In the genomic region with DNA sequence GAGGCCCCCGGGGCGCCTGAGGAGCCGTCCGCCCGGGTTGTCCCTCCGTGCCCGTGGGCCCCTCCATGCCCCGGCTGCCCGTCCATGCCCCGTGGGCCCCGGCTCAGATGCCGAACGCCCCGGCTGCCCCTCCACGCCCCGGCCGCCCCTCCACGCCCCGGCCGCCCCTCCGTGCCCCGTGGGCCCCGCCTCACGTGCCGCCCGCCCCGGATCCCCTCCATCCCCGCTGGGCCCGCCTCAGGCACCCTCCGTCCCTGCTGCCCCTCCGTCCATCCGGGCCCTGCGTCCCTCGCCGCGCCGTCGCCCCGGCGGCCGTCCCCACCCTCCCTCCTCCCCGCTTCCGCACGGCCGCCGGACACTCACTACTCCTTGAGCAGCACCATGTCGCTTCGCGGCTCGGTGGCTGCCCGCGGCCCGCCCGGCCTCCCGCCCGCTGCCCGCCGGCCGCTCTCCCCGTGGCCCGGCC, we compare ENCODE assay signal across 8 cellular contexts. TPM values are rescaled to one million over a fixed set of nuclear protein-coding genes. Genes with fewer than 3 reads are reported as not detected.
DNase-seq lines count a peak whose midpoint lies in the region; ATAC-seq and TF ChIP-seq lines count a peak whose summit lies in the region.

No MANE protein-coding gene starts in this region.

- TF ChIP-seq CTCF in Panc1 (IDR thresholded peaks at IDR 0.05) (no peak), neural cell (IDR thresholded peaks at IDR 0.05; ENCODE audit: poor library complexity, severe bottlenecking) (no peak)

- H3K9me2 ChIP-seq in neural cell (ENCODE audit: insufficient read depth, low read length) = no peaks in the 10 kb centered on the region

- H3K27ac ChIP-seq in Panc1 (ENCODE audit: low read length) = no peak overlapping the region
- H3K27ac ChIP-seq in epithelial cell of prostate = peak overlapping the region; percentile 70
- peak overlapping the region; percentile 67 for H3K27ac ChIP-seq in neural cell (ENCODE audit: low read length)

- POLR2A ChIA-PET in activated CD4-positive, alpha-beta T cell treated with anti-CD3 and anti-CD28 coated beads for 36 hours (lab: Charles Lee) = interaction anchor here (0.5 kb wide), 1 partner anchor 1145 kb away, joined by 3 read pairs; no protein-coding TSS in a partner anchor
- POLR2A ChIA-PET in Panc1 (lab: Charles Lee) = no interaction called here

- H3F3A ChIP-seq in neural cell (ENCODE audit: insufficient read depth, low read length, poor library complexity, severe bottlenecking) = no peaks in the 10 kb centered on the region

- no peak overlapping the region for H2AFZ ChIP-seq in neural cell (ENCODE audit: low read depth, low read length)

- intact Hi-C loops in activated CD4-positive, alpha-beta T cell treated with anti-CD3 and anti-CD28 coated beads for 36 hours (cut with DNase I, micrococcal nuclease) = loop anchor here (1.0 to 10.0 kb wide), 12 partner anchors 45 to 565 kb away; partner anchors contain the start of genes CRK (in 1 of the 2), INPP5K (in 1 of the 2), RILP (in 1 of the 2) and RPA1 (in 1 of the 2)
- intact Hi-C loops in Panc1 (cut with micrococcal nuclease; ENCODE audit: unreplicated experiment) = no loop called here

- H3K27me3 ChIP-seq in Panc1 (ENCODE audit: control insufficient read depth, insufficient read depth, low read length) = no peaks in the 10 kb centered on the region
- no peaks in the 10 kb centered on the region for H3K27me3 ChIP-seq in neural cell (ENCODE audit: insufficient read depth, low read depth, low read length)

- peak overlapping the region; percentile 81 for H3K4me3 Mint-ChIP-seq in activated CD4-positive, alpha-beta T cell treated with anti-CD3 and anti-CD28 coated beads for 36 hours

- H3K36me3 Mint-ChIP-seq in activated CD4-positive, alpha-beta T cell treated with anti-CD3 and anti-CD28 coated beads for 36 hours (ENCODE audit: low read depth) = peaks cover 3% of the 10 kb centered on the region

- ATAC-seq in activated CD4-positive, alpha-beta T cell treated with anti-CD3 and anti-CD28 coated beads for 36 hours = peak; percentile 27
- ATAC-seq in HG02759 (IDR thresholded peaks at IDR 0.05; ENCODE audit: unreplicated experiment) (peak; percentile 58), Panc1 (peak; percentile 68)

- TF ChIP-seq RAD21 in neural cell (conservative IDR thresholded peaks at IDR 0.05) = no peak

- no TSS peak for BruUV-seq in Panc1 (replicated peaks; lab: Mats Ljungman, UMichigan)

- no peaks in the 10 kb centered on the region for H3K27me3 Mint-ChIP-seq in activated CD4-positive, alpha-beta T cell treated with anti-CD3 and anti-CD28 coated beads for 36 hours

- TF ChIP-seq EP300 in neural cell (conservative IDR thresholded peaks at IDR 0.05; ENCODE audit: poor library complexity, severe bottlenecking) = no peak

- peaks cover 29% of the 10 kb centered on the region for H3K4me1 Mint-ChIP-seq in activated CD4-positive, alpha-beta T cell treated with anti-CD3 and anti-CD28 coated beads for 36 hours

- peaks cover 8% of the 10 kb centered on the region for H4K20me1 ChIP-seq in neural cell (ENCODE audit: insufficient read depth)

- DNase-seq in activated CD4-positive, alpha-beta T cell treated with anti-CD3 and anti-CD28 coated beads for 36 hours = no peak
- DNase-seq in activated CD4-positive, alpha-beta T cell treated with anti-CD3 and anti-CD28 coated beads, Interleukin-2, amount 50 U/mL, for 1 hour = no peak
- DNase-seq in Panc1 (ENCODE audit: low read depth, low spot score) (no peak), epithelial cell of prostate (ENCODE audit: low read depth, low spot score) (no peak), inferior parietal cortex (ENCODE audit: extremely low spot score) (no peak), NCI-H2029 (lab: John Stamatoyannopoulos, UW) (no peak)

- H3K36me3 ChIP-seq in Panc1 (ENCODE audit: control insufficient read depth, insufficient read depth, low read length) = no peaks in the 10 kb centered on the region
- H3K36me3 ChIP-seq in neural cell (ENCODE audit: insufficient read depth, low read length) = no peaks in the 10 kb centered on the region

- peak overlapping the region; percentile 82 for H3K9ac ChIP-seq in neural cell (ENCODE audit: low read length)

- peak overlapping the region; percentile 56 to 64 for H3K4me3 ChIP-seq in Panc1 (ENCODE audit: low read depth in 2 of 2, low read length in 2 of 2)
- H3K4me3 ChIP-seq in neural cell (ENCODE audit: low read length) = peak overlapping the region; percentile 81

- H3K27ac Mint-ChIP-seq in activated CD4-positive, alpha-beta T cell treated with anti-CD3 and anti-CD28 coated beads for 36 hours = no peak overlapping the region

- peaks cover 29% of the 10 kb centered on the region for H3K79me2 ChIP-seq in neural cell (replicated peaks; ENCODE audit: insufficient read depth, low read length)

- in situ Hi-C loops in Panc1 (cut with HindIII; ENCODE audit: low pct_unique_long_range_greater_than_20kb, low sequenced_read_pairs) = no loop called here

- no peaks in the 10 kb centered on the region for H3K9me3 ChIP-seq in Panc1 (ENCODE audit: control insufficient read depth, insufficient read depth, low read depth, low read length)
- H3K9me3 ChIP-seq in neural cell (ENCODE audit: low read length) = no peaks in the 10 kb centered on the region

- CTCF ChIA-PET in activated CD4-positive, alpha-beta T cell treated with anti-CD3 and anti-CD28 coated beads for 36 hours (lab: Charles Lee) = interaction anchor here (0.6 to 1.7 kb wide), 5 partner anchors 12 to 151 kb away, joined by 3 to 6 read pairs (median 3); no protein-coding TSS in a partner anchor
- CTCF ChIA-PET in Panc1 (lab: Charles Lee) = interaction anchor here (0.6 kb wide), 1 partner anchor 46 kb away, joined by 3 read pairs; the partner anchor contains the start of gene INPP5K

- H3K4me2 ChIP-seq in neural cell (ENCODE audit: low read length) = no peak overlapping the region

- no peaks in the 10 kb centered on the region for H3K9me3 Mint-ChIP-seq in activated CD4-positive, alpha-beta T cell treated with anti-CD3 and anti-CD28 coated beads for 36 hours (ENCODE audit: low read depth)

- H3K4me1 ChIP-seq in Panc1 (ENCODE audit: control insufficient read depth, insufficient read depth, low read length) = peaks cover 4% of the 10 kb centered on the region; the same call in 1 of the 2 replicates

TF ChIP-seq in neural cell, 6 proteins besides CTCF, POLR2A, EP300 and RAD21:
- no peak for TF ChIP-seq POLR2AphosphoS5 (IDR thresholded peaks at IDR 0.05)
- peak; percentile 71 for TF ChIP-seq MXI1 (conservative IDR thresholded peaks at IDR 0.05; ENCODE audit: poor library complexity, severe bottlenecking)
- TF ChIP-seq SMC3 (conservative IDR thresholded peaks at IDR 0.05; ENCODE audit: poor library complexity) = no peak

RNA-seq across cellular contexts. Expression of gene PITPNA, which starts 0.4 kb away (rescaled TPM):
- total RNA-seq in activated CD4-positive, alpha-beta T cell treated with anti-CD3 and anti-CD28 coated beads for 36 hours = 10 to 100 TPM; 43.8 to 44.0 TPM
- total RNA-seq in Panc1 (2021; ENCODE audit: unreplicated experiment) = 64.5 TPM
- polyA plus RNA-seq in Panc1 (2012; ENCODE audit: insufficient read length) = 68.7 TPM
- polyA plus RNA-seq in neural cell = 29.0 and 32.7 TPM in 2 replicates
- 22.7 and 24.1 TPM in 2 replicates for polyA minus RNA-seq in neural cell

RNA-seq across cellular contexts. Expression of gene INPP5K, which starts 45.8 kb away (rescaled TPM):
- total RNA-seq in activated CD4-positive, alpha-beta T cell treated with anti-CD3 and anti-CD28 coated beads for 36 hours = 10 to 100 TPM; 18.5 to 27.3 TPM
- 21.3 TPM for total RNA-seq in Panc1 (2021; ENCODE audit: unreplicated experiment)
- polyA plus RNA-seq in Panc1 (2012; ENCODE audit: insufficient read length) = 39.1 TPM
- polyA plus RNA-seq in neural cell = 35.8 and 37.6 TPM in 2 replicates
- polyA minus RNA-seq in neural cell = 53.6 and 56.6 TPM in 2 replicates
